Comparison of ENCODE assay signal across 3 cellular contexts in genomic region chr7:48202916-48203315, GRCh38. TPM values are rescaled to one million over a fixed set of nuclear protein-coding genes. Genes with fewer than 3 reads are reported as not detected.
"Had no signal": no experiment of that assay in that cellular context is flagged by ENCODE, and none has a peak within 500 bp of the region (broad histone marks: within the 10 kb centered on the region; RNA-seq: fewer than 3 reads in every experiment).

No MANE protein-coding gene starts in this region.

RNA-seq across cellular contexts. Expression of gene ABCA13, which starts 31.7 kb away (rescaled TPM):
- total RNA-seq: left ventricle myocardium inferior, lung microvascular endothelial cell had no signal
- polyA plus RNA-seq: immature natural killer cell had no signal
